In genomic region chr5:139341187-139341688, GRCh38 we compare ENCODE assay signal across 1 cellular context.
TF ChIP-seq lines count a peak whose summit lies in the region.

No MANE protein-coding gene starts in this region.

TF ChIP-seq in HepG2, 621 proteins besides CTCF, POLR2A, EP300 and RAD21 (continues in another document):
- TF ChIP-seq HDAC2 (CRISPR knock-in tag; IDR thresholded peaks at IDR 0.05) (no peak), RFX1 (IDR thresholded peaks at IDR 0.05) (peak; percentile 30; the same call in 1 of the 2 replicates), ZNF619 (CRISPR knock-in tag; IDR thresholded peaks at IDR 0.05) (0 out of 2 replicates have a peak, but pooled peaks have one; percentile 19), IRF1 (CRISPR knock-in tag; IDR thresholded peaks at IDR 0.05; ENCODE audit: low read depth) (no peak), ZNF441 (CRISPR knock-in tag; IDR thresholded peaks at IDR 0.05; ENCODE audit: borderline replicate concordance) (no peak), ZNF607 (CRISPR knock-in tag; IDR thresholded peaks at IDR 0.05; ENCODE audit: borderline replicate concordance) (no peak), GATA4 (IDR thresholded peaks at IDR 0.05; ENCODE audit: borderline replicate concordance, low read depth) (no peak), ZNF740 (CRISPR knock-in tag; IDR thresholded peaks at IDR 0.05) (0 out of 2 replicates have a peak, but pooled peaks have one; percentile 5), ISL2 (CRISPR knock-in tag; IDR thresholded peaks at IDR 0.05) (no peak), ELF1 (CRISPR knock-in tag; IDR thresholded peaks at IDR 0.05) (no peak), POLR2G (IDR thresholded peaks at IDR 0.05; ENCODE audit: low read depth, low read length) (no peak), AKAP8 (CRISPR knock-in tag; IDR thresholded peaks at IDR 0.05) (no peak), ISX (CRISPR knock-in tag; conservative IDR thresholded peaks at IDR 0.05) (no peak), ZFP36L1 (CRISPR knock-in tag; IDR thresholded peaks at IDR 0.05) (no peak), ATF7-NPFF (CRISPR knock-in tag; IDR thresholded peaks at IDR 0.05; ENCODE audit: low read depth) (no peak), ZNF142 (CRISPR knock-in tag; IDR thresholded peaks at IDR 0.05) (0 out of 2 replicates have a peak, but pooled peaks have one; percentile 13), ELF4 (CRISPR knock-in tag; IDR thresholded peaks at IDR 0.05; ENCODE audit: borderline replicate concordance) (no peak), NFATC3 (CRISPR knock-in tag; IDR thresholded peaks at IDR 0.05) (no peak), ZNF615 (CRISPR knock-in tag; IDR thresholded peaks at IDR 0.05; ENCODE audit: borderline replicate concordance) (no peak), ZNF337 (CRISPR knock-in tag; IDR thresholded peaks at IDR 0.05; ENCODE audit: borderline replicate concordance, low read depth) (no peak; the same call in 1 of the 2 replicates), U2AF2 (IDR thresholded peaks at IDR 0.05; ENCODE audit: low read depth, low read length) (no peak), ZNF34 (CRISPR knock-in tag; IDR thresholded peaks at IDR 0.05; ENCODE audit: borderline replicate concordance) (no peak), PRMT3 (CRISPR knock-in tag; IDR thresholded peaks at IDR 0.05; ENCODE audit: borderline replicate concordance, low read depth) (no peak), ZBTB10 (CRISPR knock-in tag; IDR thresholded peaks at IDR 0.05; ENCODE audit: borderline replicate concordance) (no peak), HNF4G (IDR thresholded peaks at IDR 0.05; ENCODE audit: borderline replicate concordance, low read depth, low read length) (no peak), HNF4G (CRISPR knock-in tag; IDR thresholded peaks at IDR 0.05; ENCODE audit: borderline replicate concordance, low read depth) (no peak), SOX6 (IDR thresholded peaks at IDR 0.05) (no peak), SOX6 (CRISPR knock-in tag; IDR thresholded peaks at IDR 0.05) (no peak), ZNF879 (CRISPR knock-in tag; IDR thresholded peaks at IDR 0.05) (0 out of 2 replicates have a peak, but pooled peaks have one; percentile 42), ZNF446 (CRISPR knock-in tag; IDR thresholded peaks at IDR 0.05) (no peak), E2F1 (CRISPR knock-in tag; IDR thresholded peaks at IDR 0.05) (no peak), ZBTB7B (CRISPR knock-in tag; IDR thresholded peaks at IDR 0.05) (0 out of 2 replicates have a peak, but pooled peaks have one; percentile 46), ZNF207 (IDR thresholded peaks at IDR 0.05; ENCODE audit: borderline replicate concordance) (no peak), CREB1 (IDR thresholded peaks at IDR 0.05) (no peak), CREB1 (CRISPR knock-in tag; IDR thresholded peaks at IDR 0.05) (no peak), ATF4 (CRISPR knock-in tag; IDR thresholded peaks at IDR 0.05) (0 out of 4 replicates have a peak, but pooled peaks of 1 of the 2 experiments have one; percentile 61), ZNF121 (CRISPR knock-in tag; IDR thresholded peaks at IDR 0.05) (no peak), BRCA1 (CRISPR knock-in tag; IDR thresholded peaks at IDR 0.05) (no peak), CCDC6 (CRISPR knock-in tag; IDR thresholded peaks at IDR 0.05) (peak; percentile 51; the same call in 1 of the 2 replicates), FOXP1 (IDR thresholded peaks at IDR 0.05) (no peak), FOXP1 (CRISPR knock-in tag; IDR thresholded peaks at IDR 0.05) (no peak), KDM5A (IDR thresholded peaks at IDR 0.05; ENCODE audit: borderline replicate concordance, low read length) (no peak), ZNF251 (CRISPR knock-in tag; IDR thresholded peaks at IDR 0.05) (no peak), LCORL (IDR thresholded peaks at IDR 0.05) (no peak), LCORL (CRISPR knock-in tag; IDR thresholded peaks at IDR 0.05) (peak; percentile 55; the same call in 1 of the 2 replicates), PRPF4 (IDR thresholded peaks at IDR 0.05; ENCODE audit: low read depth, low read length, poor library complexity, severe bottlenecking) (no peak), RBFOX2 (IDR thresholded peaks at IDR 0.05; ENCODE audit: low read depth, low read length) (no peak), ZNF567 (CRISPR knock-in tag; IDR thresholded peaks at IDR 0.05; ENCODE audit: borderline replicate concordance) (0 out of 2 replicates have a peak, but pooled peaks have one; percentile 6), ZNF816 (CRISPR knock-in tag; IDR thresholded peaks at IDR 0.05; ENCODE audit: borderline replicate concordance) (no peak), SRSF9 (IDR thresholded peaks at IDR 0.05; ENCODE audit: borderline replicate concordance, insufficient read depth, low read depth, low read length, poor library complexity, severe bottlenecking) (no peak), MBD4 (IDR thresholded peaks at IDR 0.05; ENCODE audit: borderline replicate concordance, low read length) (no peak), ARNTL (CRISPR knock-in tag; IDR thresholded peaks at IDR 0.05) (no peak), ZNF512B (CRISPR knock-in tag; IDR thresholded peaks at IDR 0.05; ENCODE audit: borderline replicate concordance) (no peak), MEIS2 (CRISPR knock-in tag; IDR thresholded peaks at IDR 0.05) (no peak), ZNF280B (CRISPR knock-in tag; IDR thresholded peaks at IDR 0.05; ENCODE audit: borderline replicate concordance) (no peak), AGO2 (optimal IDR thresholded peaks at IDR 0.05; ENCODE audit: low read depth, low read length) (no peak)
